Comparison of ENCODE assay signal across 8 cellular contexts in genomic region chr3:48039487-48040190, GRCh38. TPM values are rescaled to one million over a fixed set of nuclear protein-coding genes. Genes with fewer than 3 reads are reported as not detected.
DNase-seq lines count a peak whose midpoint lies in the region; ATAC-seq, FAIRE-seq and TF ChIP-seq lines count a peak whose summit lies in the region.

No MANE protein-coding gene starts in this region.

- no peak overlapping the region for H2AFZ ChIP-seq in endothelial cell of umbilical vein (ENCODE audit: low read depth, low read length)

- H4K20me1 ChIP-seq in endothelial cell of umbilical vein (replicated peaks; ENCODE audit: control insufficient read depth, extremely low read depth, insufficient read depth, low read length), result no peaks in the 10 kb centered on the region

- H3K9ac ChIP-seq in endothelial cell of umbilical vein (replicated peaks; ENCODE audit: extremely low read depth, insufficient read depth, low read length), result peak overlapping the region; percentile 53

- dilution Hi-C loops in endothelial cell of umbilical vein (cut with MboI; ENCODE audit: extremely low pct_ligation_motif_present, low sequenced_read_pairs), result no loop called here

- BruUV-seq in endothelial cell of umbilical vein (replicated peaks; lab: Mats Ljungman, UMichigan), result no TSS peak

- H3K4me1 ChIP-seq in endothelial cell of umbilical vein (ENCODE audit: control insufficient read depth, extremely low read depth, insufficient read depth, low read length), result peaks cover 17% of the 10 kb centered on the region
- peaks cover 0 to 20% (median 0%) of the 10 kb centered on the region in 4 donors for H3K4me1 ChIP-seq in Peyer's patch

- H3K9me1 ChIP-seq in endothelial cell of umbilical vein (replicated peaks; ENCODE audit: control insufficient read depth, extremely low read depth, insufficient read depth, low read length), result no peaks in the 10 kb centered on the region

- H3K36me3 ChIP-seq in endothelial cell of umbilical vein (ENCODE audit: control insufficient read depth in 2 of 2, extremely low read depth in 1 of 2, insufficient read depth in 2 of 2, low read length in 2 of 2), result no peaks in the 10 kb centered on the region
- H3K36me3 ChIP-seq in Peyer's patch, result no peaks in the 10 kb centered on the region

- peak; percentile 59 for FAIRE-seq in endothelial cell of umbilical vein (lab: Jason Lieb, UNC)

- TF ChIP-seq CTCF in endothelial cell of umbilical vein (IDR thresholded peaks at IDR 0.05; ENCODE audit: extremely low read depth in 1 of 2, insufficient read depth in 1 of 2, low read depth in 1 of 2, low read length in 2 of 2) (no peak), Peyer's patch (IDR thresholded peaks at IDR 0.05) (no peak)

- ATAC-seq in HG03457 (IDR thresholded peaks at IDR 0.05; ENCODE audit: unreplicated experiment), result no peak

- H3K9me3 ChIP-seq in endothelial cell of umbilical vein (replicated peaks; ENCODE audit: control insufficient read depth, insufficient read depth, low read length), result no peaks in the 10 kb centered on the region
- H3K9me3 ChIP-seq in Peyer's patch, result no peaks in the 10 kb centered on the region

- H3K27ac ChIP-seq in endothelial cell of umbilical vein (ENCODE audit: insufficient read depth, low read depth, low read length) (peak overlapping the region; percentile 79), Peyer's patch (peak overlapping the region in 2 of 4 donors; percentile 29 to 51)

- intact Hi-C loops in endothelial cell of umbilical vein (cut with micrococcal nuclease), result loop anchor here (2.0 kb wide), 1 partner anchor 49 kb away; no protein-coding TSS in a partner anchor

- CTCF ChIA-PET in endothelial cell of umbilical vein (lab: Charles Lee), result interaction anchor here (0.5 to 1.6 kb wide), 5 partner anchors 12 to 532 kb away, joined by 3 to 6 read pairs (median 3); no protein-coding TSS in a partner anchor

- H3K4me3 ChIP-seq in endothelial cell of umbilical vein (replicated peaks in 1 of 3; ENCODE audit: insufficient read depth in 1 of 3, low read depth in 1 of 3, low read length in 3 of 3) (no peak overlapping the region), Peyer's patch (no peak overlapping the region)

- peak overlapping the region; percentile 56 for H3K4me2 ChIP-seq in endothelial cell of umbilical vein (ENCODE audit: insufficient read depth, low read length)

- POLR2A ChIA-PET in endothelial cell of umbilical vein (lab: Charles Lee), result interaction anchor here (0.9 kb wide), 1 partner anchor 206 kb away, joined by 3 read pairs; no protein-coding TSS in a partner anchor

- TF ChIP-seq POLR2A in endothelial cell of umbilical vein (IDR thresholded peaks at IDR 0.05; ENCODE audit: low read depth, low read length) (no peak), Peyer's patch (IDR thresholded peaks at IDR 0.05) (no peak)

- H3K79me2 ChIP-seq in endothelial cell of umbilical vein (ENCODE audit: control insufficient read depth, insufficient read depth, low read length), result peaks cover 75% of the 10 kb centered on the region

- H3K27me3 ChIP-seq in endothelial cell of umbilical vein (ENCODE audit: control insufficient read depth in 2 of 2, insufficient read depth in 2 of 2, low read length in 2 of 2) (no peaks in the 10 kb centered on the region), Peyer's patch (no peaks in the 10 kb centered on the region)

- DNase-seq in AG20443 (ENCODE audit: low spot score) (peak; percentile 56), M059J (ENCODE audit: low read depth) (peak; percentile 93), endothelial cell of umbilical vein (ENCODE audit: low read depth, low spot score) (peak; percentile 71), myocyte (ENCODE audit: low read depth) (peak; percentile 46), Peyer's patch (no peak), NCI-H2081 treated with DMSO at 0.1 percent for 48 hours (lab: John Stamatoyannopoulos, UW) (no peak)
- no peak for DNase-seq in stimulated activated CD4-positive, alpha-beta T cell treated with anti-CD3 and anti-CD28 coated beads, Interleukin-15, amount 100 ng/mL, for 24 hours

TF ChIP-seq in endothelial cell of umbilical vein, 7 proteins besides CTCF, POLR2A, EP300 and RAD21:
- TF ChIP-seq JUN (IDR thresholded peaks at IDR 0.05; ENCODE audit: borderline replicate concordance, insufficient read depth, insufficient read length, low read depth) (peak; percentile 52), GATA2 (IDR thresholded peaks at IDR 0.05; ENCODE audit: insufficient read depth, insufficient read length, low read depth, low read length) (no peak)
TF ChIP-seq in endothelial cell of umbilical vein: peak in this region for 1.

RNA-seq across cellular contexts. Expression of gene MAP4, which starts 23.4 kb away (rescaled TPM):
- total RNA-seq in M059J (2014; rRNA removed; shearing (Covaris generic)), result 56.3 and 95.5 TPM in 2 replicates
- total RNA-seq in endothelial cell of umbilical vein (277 and 290 TPM in 2 replicates), myocyte (210 and 343 TPM in 2 replicates), Peyer's patch (100 to 1,000 TPM in 1 of 4 donors, 10 to 100 TPM in 3; 55.0 to 171 (median 89.3) TPM)
- polyA plus RNA-seq in endothelial cell of umbilical vein, result 112 and 121 TPM in 2 replicates
- 118 and 125 TPM in 2 replicates for polyA plus RNA-seq in endothelial cell of umbilical vein (2011; cell fraction: cytosol; rRNA removed)
- 195 and 265 TPM in 2 replicates for polyA plus RNA-seq in endothelial cell of umbilical vein (2011; cell fraction: nucleus; rRNA removed)
- 207 and 224 TPM in 2 replicates for polyA plus RNA-seq in endothelial cell of umbilical vein (2012)
- 123 and 132 TPM in 2 replicates for polyA minus RNA-seq in endothelial cell of umbilical vein
- 54.0 TPM for polyA minus RNA-seq in endothelial cell of umbilical vein (2011; cell fraction: cytosol; rRNA and poly(A)+ RNA removed)
- 94.7 and 123 TPM in 2 replicates for polyA minus RNA-seq in endothelial cell of umbilical vein (2011; cell fraction: nucleus; rRNA and poly(A)+ RNA removed)
- polyA plus RNA-seq in myocyte (2012), result 239 TPM

Comparison
In these comparisons a context has a peak if more than half of its experiments do, and no peak if none do; other contexts are left out.
1. DNase-seq: peak in AG20443 (single experiment), M059J (single experiment), endothelial cell of umbilical vein (single experiment) and myocyte (single experiment); none in Peyer's patch (0 of 3), NCI-H2081 treated with DMSO at 0.1 percent for 48 hours (single experiment) and stimulated activated CD4-positive, alpha-beta T cell treated with anti-CD3 and anti-CD28 coated beads, Interleukin-15, amount 100 ng/mL, for 24 hours (single experiment).